In genomic region chr22:26527574-26528465, GRCh38 we compare ENCODE assay signal across 22 cellular contexts. TPM values are rescaled to one million over a fixed set of nuclear protein-coding genes. Genes with fewer than 3 reads are reported as not detected.
DNase-seq lines count a peak whose midpoint lies in the region; ATAC-seq and TF ChIP-seq lines count a peak whose summit lies in the region.
"Had no signal": no experiment of that assay in that cellular context is flagged by ENCODE, and none has a peak within 500 bp of the region (broad histone marks: within the 10 kb centered on the region; RNA-seq: fewer than 3 reads in every experiment).

No MANE protein-coding gene starts in this region.

- H4K20me1 ChIP-seq in BLaER1 treated with 17β-estradiol and CSF1 and Interleukin-3, amounts not matched to agents 10 nM and 100 nM = no peaks in the 10 kb centered on the region
- H4K20me1 ChIP-seq in MM.1S (ENCODE audit: insufficient read depth, low read length) (no peaks in the 10 kb centered on the region), neural progenitor cell (ENCODE audit: low read depth) (no peaks in the 10 kb centered on the region)

- peak; percentile 92 for ATAC-seq in Right ventricle myocardium superior (ENCODE audit: poor library complexity)
- ATAC-seq: activated CD4-positive, CD25-positive, alpha-beta regulatory T cell treated with anti-CD3 and anti-CD28 coated beads, Interleukin-2, amount 50 U/mL, for 24 hours; activated naive CD4-positive, alpha-beta T cell treated with anti-CD3 and anti-CD28 coated beads, Interleukin-2, amount 50 U/mL, for 72 hours had no signal

- peaks cover 0 to 24% (median 16%) of the 10 kb centered on the region in 10 experiments; a peak in 16 of 20 replicates for H3K4me1 ChIP-seq in BLaER1 treated with 17β-estradiol and CSF1 and Interleukin-3, amounts not matched to agents 10 nM and 100 nM
- H3K4me1 ChIP-seq in MM.1S (ENCODE audit: low read length) = peaks cover 19% of the 10 kb centered on the region
- H3K4me1 ChIP-seq in neural progenitor cell = no peaks in the 10 kb centered on the region
- H3K4me1 ChIP-seq: thyroid gland had no signal

- no peak overlapping the region; a peak in 1 of 22 replicates for H3K27ac ChIP-seq in BLaER1 treated with 17β-estradiol and CSF1 and Interleukin-3, amounts not matched to agents 10 nM and 100 nM
- H3K27ac ChIP-seq in MM.1S (ENCODE audit: low read length) (peak overlapping the region; percentile 13; the same call in 1 of the 2 replicates), neural progenitor cell (no peak overlapping the region)
- H3K27ac ChIP-seq: GM23248, HL-60, thyroid gland had no signal

- H3K27ac Mint-ChIP-seq in neural progenitor cell = no peak overlapping the region
- H3K27ac Mint-ChIP-seq in osteocyte (ENCODE audit: unreplicated experiment) = no peak overlapping the region
- H3K27ac Mint-ChIP-seq: IgD-negative memory B cell had no signal

- peak overlapping the region in 7 of 11 experiments; percentile 14 to 50 (median 43); a peak in 12 of 22 replicates for H3K4me2 ChIP-seq in BLaER1 treated with 17β-estradiol and CSF1 and Interleukin-3, amounts not matched to agents 10 nM and 100 nM
- H3K4me2 ChIP-seq in MM.1S (ENCODE audit: low read depth, low read length) (peak overlapping the region; percentile 9; the same call in 1 of the 2 replicates), neural progenitor cell (no peak overlapping the region)

- peaks cover 87 to 100% (median 97%) of the 10 kb centered on the region in 11 experiments for H3K36me3 ChIP-seq in BLaER1 treated with 17β-estradiol and CSF1 and Interleukin-3, amounts not matched to agents 10 nM and 100 nM
- H3K36me3 ChIP-seq in MM.1S (replicated peaks; ENCODE audit: insufficient read depth, low read length) (peaks cover 39% of the 10 kb centered on the region), neural progenitor cell (no peaks in the 10 kb centered on the region)

- no peak overlapping the region for H2AFZ ChIP-seq in MM.1S (ENCODE audit: low read length)
- H2AFZ ChIP-seq in neural progenitor cell (replicated peaks) = no peak overlapping the region
- H2AFZ ChIP-seq: GM23248 had no signal

- peak overlapping the region in 1 of 11 experiments; percentile 0; a peak in 1 of 22 replicates for H3K9ac ChIP-seq in BLaER1 treated with 17β-estradiol and CSF1 and Interleukin-3, amounts not matched to agents 10 nM and 100 nM
- H3K9ac ChIP-seq in MM.1S (ENCODE audit: low read length) (no peak overlapping the region), neural progenitor cell (no peak overlapping the region)
- H3K9ac ChIP-seq: GM23248 had no signal

- H3F3A ChIP-seq in MM.1S (ENCODE audit: insufficient read depth, low read length) (peaks cover 30% of the 10 kb centered on the region), neural progenitor cell (ENCODE audit: low read depth) (peaks cover under 1% of the 10 kb centered on the region)

- DNase-seq in MM.1S (no peak), Right ventricle myocardium superior (no peak), neural progenitor cell (ENCODE audit: low spot score) (no peak), cortex of kidney (lab: John Stamatoyannopoulos, UW) (no peak), osteocyte (ENCODE audit: extremely low spot score, unreplicated experiment) (no peak), hepatic stellate cell (ENCODE audit: low spot score) (no peak)
- DNase-seq in NK-92 treated with Interleukin-12 subunit alpha and Interleukin-12 subunit beta, amount 100 ng/mL, for 24 hours (lab: John Stamatoyannopoulos, UW) = no peak
- DNase-seq: CD4-positive, alpha-beta memory T cell; GM23248; hypothalamus; islet precursor cell; mammary epithelial cell; MG63; stimulated activated CD4-positive, alpha-beta T cell treated with anti-CD3 and anti-CD28 coated beads, Interleukin-1b, Interleukin-23, amount 100 ng/mL, for 48 hours; stimulated activated naive CD4-positive, alpha-beta T cell treated with Interleukin-2 at 50 U/mL for 16 hours; T-helper 9 cell; thyroid gland had no signal

- no peak overlapping the region for H3K4me3 ChIP-seq in BLaER1 treated with 17β-estradiol and CSF1 and Interleukin-3, amounts not matched to agents 10 nM and 100 nM
- H3K4me3 ChIP-seq in MM.1S (ENCODE audit: low read length) (no peak overlapping the region), neural progenitor cell (no peak overlapping the region)
- H3K4me3 ChIP-seq: GM23248, MG63, thyroid gland had no signal

- no peak for TF ChIP-seq CTCF in MM.1S (IDR thresholded peaks at IDR 0.05; ENCODE audit: low read length)
- no peak for TF ChIP-seq CTCF in neural progenitor cell (IDR thresholded peaks at IDR 0.05)
- no peak for TF ChIP-seq CTCF in osteocyte (IDR thresholded peaks at IDR 0.05)

- H3K9me3 ChIP-seq in BLaER1 treated with 17β-estradiol and CSF1 and Interleukin-3, amounts not matched to agents 10 nM and 100 nM (replicated peaks in 1 of 11) = no peaks in the 10 kb centered on the region
- H3K9me3 ChIP-seq in MM.1S (replicated peaks; ENCODE audit: insufficient read depth, low read length) (no peaks in the 10 kb centered on the region), neural progenitor cell (ENCODE audit: low read depth) (no peaks in the 10 kb centered on the region)
- H3K9me3 ChIP-seq: MG63, thyroid gland had no signal

- H3K4me1 Mint-ChIP-seq in neural progenitor cell = peaks cover 9% of the 10 kb centered on the region
- no peaks in the 10 kb centered on the region for H3K4me1 Mint-ChIP-seq in osteocyte (ENCODE audit: unreplicated experiment)

- peaks cover 3% of the 10 kb centered on the region for H3K27me3 Mint-ChIP-seq in neural progenitor cell (ENCODE audit: insufficient read depth, low read depth)
- no peaks in the 10 kb centered on the region for H3K27me3 Mint-ChIP-seq in osteocyte (ENCODE audit: unreplicated experiment)
- H3K27me3 Mint-ChIP-seq: CD4-positive, alpha-beta memory T cell; IgD-negative memory B cell had no signal

- intact Hi-C loops in Right ventricle myocardium superior (cut with DNase I) = loop anchor here (2.0 kb wide), 1 partner anchor 19 kb away; no protein-coding TSS in a partner anchor

- H3K9me2 ChIP-seq in MM.1S (replicated peaks; ENCODE audit: insufficient read depth, low read length) = no peaks in the 10 kb centered on the region

- H3K4me3 Mint-ChIP-seq in neural progenitor cell (peak overlapping the region; percentile 12), osteocyte (ENCODE audit: unreplicated experiment) (no peak overlapping the region)
- H3K4me3 Mint-ChIP-seq: CD4-positive, alpha-beta memory T cell; IgD-negative memory B cell had no signal

- peaks cover 20% of the 10 kb centered on the region for H3K36me3 Mint-ChIP-seq in neural progenitor cell
- peaks cover 10% of the 10 kb centered on the region for H3K36me3 Mint-ChIP-seq in osteocyte (ENCODE audit: unreplicated experiment)

- H3K9me3 Mint-ChIP-seq in neural progenitor cell = no peaks in the 10 kb centered on the region
- no peaks in the 10 kb centered on the region for H3K9me3 Mint-ChIP-seq in osteocyte (ENCODE audit: unreplicated experiment)
- H3K9me3 Mint-ChIP-seq: activated naive CD4-positive, alpha-beta T cell treated with anti-CD3 and anti-CD28 coated beads, Interleukin-2, amount 50 U/mL, for 72 hours; CD4-positive, alpha-beta memory T cell; IgD-negative memory B cell had no signal

- no peaks in the 10 kb centered on the region for H3K27me3 ChIP-seq in BLaER1 treated with 17β-estradiol and CSF1 and Interleukin-3, amounts not matched to agents 10 nM and 100 nM
- H3K27me3 ChIP-seq in MM.1S (replicated peaks; ENCODE audit: insufficient read depth, low read length) (no peaks in the 10 kb centered on the region), neural progenitor cell (no peaks in the 10 kb centered on the region)
- H3K27me3 ChIP-seq: MG63, thyroid gland had no signal

- H3K79me2 ChIP-seq in MM.1S (ENCODE audit: low read length) = peaks cover 29% of the 10 kb centered on the region
- H3K79me2 ChIP-seq in neural progenitor cell (ENCODE audit: low read depth) = no peaks in the 10 kb centered on the region

RNA-seq across cellular contexts. Expression of gene TFIP11, which starts 15.5 kb away (rescaled TPM):
- total RNA-seq in Right ventricle myocardium superior = 23.9 TPM
- total RNA-seq in neural progenitor cell (ENCODE audit: low replicate concordance) = 22.2 and 26.2 TPM in 2 replicates
- total RNA-seq in osteocyte = 32.1 and 39.0 TPM in 2 replicates

RNA-seq across cellular contexts. Expression of gene SRRD, which starts 44.1 kb away (rescaled TPM):
- 23.2 TPM for total RNA-seq in Right ventricle myocardium superior
- 28.0 and 36.0 TPM in 2 replicates for total RNA-seq in neural progenitor cell (ENCODE audit: low replicate concordance)
- 20.4 and 21.6 TPM in 2 replicates for total RNA-seq in osteocyte

RNA-seq across cellular contexts. Expression of gene HPS4, which starts 44.2 kb away (rescaled TPM):
- total RNA-seq in Right ventricle myocardium superior = 8.3 TPM
- 65.3 and 95.5 TPM in 2 replicates for total RNA-seq in neural progenitor cell (ENCODE audit: low replicate concordance)
- 35.8 and 37.1 TPM in 2 replicates for total RNA-seq in osteocyte
